In genomic region chr9:99172129-99173091, GRCh38 we compare ENCODE assay signal across 1 cellular context.
TF ChIP-seq lines count a peak whose summit lies in the region.

No MANE protein-coding gene starts in this region.

TF ChIP-seq in HepG2, 621 proteins besides CTCF, POLR2A, EP300 and RAD21 (continued from another document and continues in another):
- TF ChIP-seq MTERF4 (CRISPR knock-in tag; IDR thresholded peaks at IDR 0.05) = no peak
- no peak for TF ChIP-seq ZBTB2 (CRISPR knock-in tag; IDR thresholded peaks at IDR 0.05; ENCODE audit: low read depth)
- no peak for TF ChIP-seq PBX3 (CRISPR knock-in tag; IDR thresholded peaks at IDR 0.05; ENCODE audit: borderline replicate concordance)
- peak; percentile 80 for TF ChIP-seq HDAC1 (CRISPR knock-in tag; IDR thresholded peaks at IDR 0.05)
- no peak for TF ChIP-seq NFATC3 (CRISPR knock-in tag; IDR thresholded peaks at IDR 0.05)
- TF ChIP-seq SOX5 (CRISPR knock-in tag; IDR thresholded peaks at IDR 0.05; ENCODE audit: borderline replicate concordance) = peak; percentile 89
- peak; percentile 75; the same call in 1 of the 2 replicates for TF ChIP-seq HOXA5 (CRISPR knock-in tag; IDR thresholded peaks at IDR 0.05)
- peak; percentile 92 for TF ChIP-seq HDAC2 (CRISPR knock-in tag; IDR thresholded peaks at IDR 0.05)
- no peak for TF ChIP-seq KAT8 (CRISPR knock-in tag; IDR thresholded peaks at IDR 0.05)
- TF ChIP-seq MNT (IDR thresholded peaks at IDR 0.05) = no peak
- no peak for TF ChIP-seq ASH2L (IDR thresholded peaks at IDR 0.05; ENCODE audit: insufficient read length, low read depth, low read length)
- no peak for TF ChIP-seq ZNF563 (CRISPR knock-in tag; IDR thresholded peaks at IDR 0.05)
- peak; percentile 48; the same call in 1 of the 2 replicates for TF ChIP-seq ZGPAT (CRISPR knock-in tag; IDR thresholded peaks at IDR 0.05)
- TF ChIP-seq XBP1 (CRISPR knock-in tag; IDR thresholded peaks at IDR 0.05) = no peak
- TF ChIP-seq SOX13 (IDR thresholded peaks at IDR 0.05) = peak; percentile 61
- peak in 1 of 2 experiments; percentile 91; a peak in 2 of 4 replicates for TF ChIP-seq SOX13 (CRISPR knock-in tag; conservative IDR thresholded peaks at IDR 0.05 in 1 of 2, IDR thresholded peaks at IDR 0.05 in 1 of 2)
- TF ChIP-seq ZNF83 (CRISPR knock-in tag; IDR thresholded peaks at IDR 0.05; ENCODE audit: borderline replicate concordance) = no peak
- TF ChIP-seq HOXA3 (CRISPR knock-in tag; IDR thresholded peaks at IDR 0.05) = peak; percentile 42; the same call in 1 of the 2 replicates
- no peak for TF ChIP-seq HNRNPLL (IDR thresholded peaks at IDR 0.05; ENCODE audit: low read depth, low read length, poor library complexity, severe bottlenecking)
- TF ChIP-seq ZNF280D (CRISPR knock-in tag; IDR thresholded peaks at IDR 0.05) = peak; percentile 60; the same call in 1 of the 2 replicates
- no peak for TF ChIP-seq ZFP36 (IDR thresholded peaks at IDR 0.05; ENCODE audit: borderline replicate concordance, low read depth, low read length, partially characterized antibody)
- TF ChIP-seq MIER2 (CRISPR knock-in tag; IDR thresholded peaks at IDR 0.05) = peak; percentile 52; the same call in 1 of the 2 replicates
- no peak for TF ChIP-seq ARNT (IDR thresholded peaks at IDR 0.05)
- no peak for TF ChIP-seq ZNF333 (CRISPR knock-in tag; IDR thresholded peaks at IDR 0.05; ENCODE audit: borderline replicate concordance)
- peak; percentile 64; the same call in 1 of the 2 replicates for TF ChIP-seq AHDC1 (CRISPR knock-in tag; IDR thresholded peaks at IDR 0.05; ENCODE audit: borderline replicate concordance)
- TF ChIP-seq RELA (CRISPR knock-in tag; IDR thresholded peaks at IDR 0.05) = no peak
- peak; percentile 94 for TF ChIP-seq SALL1 (CRISPR knock-in tag; IDR thresholded peaks at IDR 0.05)
- no peak for TF ChIP-seq REL (CRISPR knock-in tag; conservative IDR thresholded peaks at IDR 0.05)
- TF ChIP-seq ZSCAN9 (CRISPR knock-in tag; IDR thresholded peaks at IDR 0.05; ENCODE audit: borderline replicate concordance) = 0 out of 2 replicates have a peak, but pooled peaks have one; percentile 62
- no peak for TF ChIP-seq ZNF550 (CRISPR knock-in tag; IDR thresholded peaks at IDR 0.05; ENCODE audit: borderline replicate concordance)
- no peak for TF ChIP-seq ZNF501 (CRISPR knock-in tag; IDR thresholded peaks at IDR 0.05)
- TF ChIP-seq ZFX (CRISPR knock-in tag; IDR thresholded peaks at IDR 0.05; ENCODE audit: low read depth) = peak; percentile 44; the same call in 1 of the 2 replicates
- no peak for TF ChIP-seq ZNF576 (CRISPR knock-in tag; IDR thresholded peaks at IDR 0.05)
- TF ChIP-seq PLSCR1 (CRISPR knock-in tag; IDR thresholded peaks at IDR 0.05; ENCODE audit: borderline replicate concordance) = no peak
- no peak for TF ChIP-seq E2F5 (CRISPR knock-in tag; conservative IDR thresholded peaks at IDR 0.05)
- no peak for TF ChIP-seq GLI4 (CRISPR knock-in tag; IDR thresholded peaks at IDR 0.05; ENCODE audit: borderline replicate concordance)
- no peak for TF ChIP-seq ZMAT3 (CRISPR knock-in tag; conservative IDR thresholded peaks at IDR 0.05)
- no peak for TF ChIP-seq ELF4 (CRISPR knock-in tag; IDR thresholded peaks at IDR 0.05; ENCODE audit: borderline replicate concordance)
- TF ChIP-seq ZBTB7B (CRISPR knock-in tag; IDR thresholded peaks at IDR 0.05) = peak; percentile 68; the same call in 1 of the 2 replicates
- peak; percentile 47; the same call in 1 of the 2 replicates for TF ChIP-seq ZNF629 (CRISPR knock-in tag; conservative IDR thresholded peaks at IDR 0.05)
- peak; percentile 99 for TF ChIP-seq ZNF292 (CRISPR knock-in tag; IDR thresholded peaks at IDR 0.05; ENCODE audit: borderline replicate concordance, low read depth)
- TF ChIP-seq MTA1 (CRISPR knock-in tag; IDR thresholded peaks at IDR 0.05; ENCODE audit: borderline replicate concordance) = peak; percentile 73
- no peak for TF ChIP-seq DNMT3B (CRISPR knock-in tag; conservative IDR thresholded peaks at IDR 0.05)
- TF ChIP-seq ZZZ3 (CRISPR knock-in tag; IDR thresholded peaks at IDR 0.05; ENCODE audit: borderline replicate concordance) = no peak
- no peak for TF ChIP-seq ZNF446 (CRISPR knock-in tag; IDR thresholded peaks at IDR 0.05)
- TF ChIP-seq RBAK (CRISPR knock-in tag; IDR thresholded peaks at IDR 0.05) = 0 out of 2 replicates have a peak, but pooled peaks have one; percentile 34
- TF ChIP-seq NFE2L2 (IDR thresholded peaks at IDR 0.05; ENCODE audit: low read length) = no peak
- no peak for TF ChIP-seq ZNF713 (CRISPR knock-in tag; IDR thresholded peaks at IDR 0.05)
- no peak for TF ChIP-seq AGO2 (optimal IDR thresholded peaks at IDR 0.05; ENCODE audit: low read depth, low read length)
- no peak for TF ChIP-seq CHD2 (IDR thresholded peaks at IDR 0.05; ENCODE audit: low read depth, low read length)
- TF ChIP-seq MAX (IDR thresholded peaks at IDR 0.05) = peak; percentile 47
